17 cellular contexts compared by ENCODE assay signal in the genomic region with DNA sequence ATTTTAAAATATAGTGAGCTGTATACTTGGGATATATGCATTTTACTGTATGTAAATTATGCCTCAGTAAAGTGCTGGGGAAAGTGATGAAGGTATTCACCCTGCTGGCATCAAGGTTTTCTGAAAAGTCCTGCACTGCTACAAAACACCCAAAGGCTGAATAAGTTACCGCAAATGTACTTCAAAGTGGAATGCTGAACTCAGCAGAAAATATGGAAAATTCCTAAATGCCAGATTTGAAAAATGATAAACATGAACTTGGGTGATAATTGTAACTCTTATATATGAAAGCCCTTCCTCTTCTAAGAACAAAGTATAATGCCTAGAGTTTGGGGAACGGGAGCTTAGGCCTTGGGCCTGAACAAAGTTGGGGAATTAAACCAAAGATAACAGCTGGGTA.
DNase-seq lines count a peak whose midpoint lies in the region; ATAC-seq, FAIRE-seq and TF ChIP-seq lines count a peak whose summit lies in the region.
"Had no signal": no experiment of that assay in that cellular context is flagged by ENCODE, and none has a peak within 500 bp of the region (broad histone marks: within the 10 kb centered on the region; RNA-seq: fewer than 3 reads in every experiment).

No MANE protein-coding gene starts in this region.

- no peak for DNase-seq in A549 (ENCODE audit: low read depth in 1 of 2, low spot score in 1 of 2)
- DNase-seq in SK-N-MC (ENCODE audit: low read depth, low spot score) = peak; percentile 8
- no peak for DNase-seq in endothelial cell (ENCODE audit: low spot score)
- DNase-seq in iPS-NIHi7 (ENCODE audit: extremely low spot score) = no peak
- DNase-seq in HT-29 (ENCODE audit: low spot score) = no peak
- no peak for DNase-seq in activated gamma-delta T cell (lab: John Stamatoyannopoulos, UW)
- DNase-seq: 8988T; C1 segment of cervical spinal cord; Calu3; CD4-positive, alpha-beta memory T cell; COR-L47; DMS53; DMS79 treated with DMSO at 0.1 percent for 48 hours; GF-D8; H9 had no signal

- peaks cover 57% of the 10 kb centered on the region for H3K36me3 Mint-ChIP-seq in endothelial cell (ENCODE audit: low read depth, unreplicated experiment)

- no peak for TF ChIP-seq RAD21 in A549 (conservative IDR thresholded peaks at IDR 0.05 in 1 of 2, IDR thresholded peaks at IDR 0.05 in 1 of 2)

- no peak for TF ChIP-seq POLR2A in A549 (IDR thresholded peaks at IDR 0.05; ENCODE audit: low read length)

- TF ChIP-seq CTCF in A549 (IDR thresholded peaks at IDR 0.05) = no peak
- no peak for TF ChIP-seq CTCF in endothelial cell (IDR thresholded peaks at IDR 0.05; ENCODE audit: unreplicated experiment)

- H3K27me3 Mint-ChIP-seq in endothelial cell (ENCODE audit: unreplicated experiment) = peaks cover 2% of the 10 kb centered on the region

- 94% methylated on average over 2 of the region's 2 CpGs for WGBS in A549 (ENCODE audit: missing lambda C conversion rate)

- H3K4me1 Mint-ChIP-seq in endothelial cell (ENCODE audit: unreplicated experiment) = peaks cover 41% of the 10 kb centered on the region
- H3K4me1 Mint-ChIP-seq: CD4-positive, alpha-beta memory T cell; H9 had no signal

- H3K4me1 ChIP-seq in A549 = no peaks in the 10 kb centered on the region

- no peak overlapping the region for H3K9ac ChIP-seq in SK-N-MC (ENCODE audit: insufficient read length)

- no peak overlapping the region for H3K4me2 ChIP-seq in A549

- H3K27ac ChIP-seq in A549 = no peak overlapping the region
- H3K27ac ChIP-seq in SK-N-MC = no peak overlapping the region

- ATAC-seq in A549 = no peak
- ATAC-seq: HCT116 had no signal

- CTCF ChIA-PET in A549 (lab: Yijun Ruan, JAX) = interaction anchor here (0.6 kb wide), 1 partner anchor 11 kb away, joined by 3 read pairs; no protein-coding TSS in a partner anchor

- H3K4me3 Mint-ChIP-seq in endothelial cell (ENCODE audit: unreplicated experiment) = peak overlapping the region; percentile 69
- H3K4me3 Mint-ChIP-seq: CD4-positive, alpha-beta memory T cell; H9 had no signal

- peak overlapping the region; percentile 96 for H3K27ac Mint-ChIP-seq in endothelial cell (ENCODE audit: unreplicated experiment)
- H3K27ac Mint-ChIP-seq: CD4-positive, alpha-beta memory T cell; H9 had no signal

- H3K4me3 ChIP-seq in A549 = no peak overlapping the region
- H3K4me3 ChIP-seq in SK-N-MC = no peak overlapping the region

- peaks cover 15% of the 10 kb centered on the region for H3K9me3 Mint-ChIP-seq in endothelial cell (ENCODE audit: unreplicated experiment)

- POLR2A ChIA-PET in A549 (lab: Yijun Ruan, JAX) = no interaction called here

- no peak for FAIRE-seq in A549 (lab: Jason Lieb, UNC)
- FAIRE-seq: GM12891 had no signal

- no peaks in the 10 kb centered on the region for H3K36me3 ChIP-seq in SK-N-MC (ENCODE audit: insufficient read depth, low read length)

- no peak for TF ChIP-seq EP300 in A549 (IDR thresholded peaks at IDR 0.05)

- 0 out of 3 replicates have a peak, but pooled peaks cover 4% of the 10 kb centered on the region for H3K9me3 ChIP-seq in A549
- no peaks in the 10 kb centered on the region for H3K9me3 ChIP-seq in SK-N-MC (ENCODE audit: low read depth, low read length)

TF ChIP-seq in A549, 52 proteins besides CTCF, POLR2A, EP300 and RAD21:
- peak; percentile 56 for TF ChIP-seq MAFK (IDR thresholded peaks at IDR 0.05; ENCODE audit: partially characterized antibody)
- TF ChIP-seq MYC (IDR thresholded peaks at IDR 0.05; ENCODE audit: borderline replicate concordance, low read length) = no peak
TF ChIP-seq in A549: peak in this region for 1.
